In the genomic region with DNA sequence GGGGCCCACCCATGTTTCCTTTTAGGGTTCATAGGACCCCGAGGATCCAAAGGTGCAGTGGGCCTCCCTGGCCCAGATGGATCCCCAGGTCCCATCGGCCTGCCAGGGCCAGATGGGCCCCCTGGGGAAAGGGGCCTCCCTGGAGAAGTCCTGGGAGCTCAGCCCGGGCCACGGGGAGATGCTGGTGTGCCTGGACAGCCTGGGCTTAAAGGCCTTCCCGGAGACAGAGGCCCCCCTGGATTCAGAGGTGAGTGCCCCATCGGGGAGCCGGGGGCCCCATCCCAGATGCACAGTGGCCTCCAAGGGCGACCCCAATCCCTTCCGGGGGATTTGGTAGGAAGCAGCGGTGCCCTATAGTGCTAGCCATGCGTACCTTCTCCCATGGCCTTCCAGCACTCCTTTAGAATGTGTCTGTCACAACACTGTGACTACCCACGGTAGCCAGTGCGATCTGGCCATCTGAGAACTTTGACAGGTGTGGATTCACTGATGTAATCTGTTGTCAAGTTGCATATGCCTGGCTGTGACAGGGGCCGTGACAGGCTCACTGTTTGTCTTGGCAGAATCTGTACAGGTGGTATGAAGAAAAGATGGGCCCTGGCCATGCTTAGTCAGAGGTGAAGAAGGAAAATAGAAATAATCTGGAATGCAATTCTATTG, we compare ENCODE assay signal across 20 cellular contexts.
DNase-seq lines count a peak whose midpoint lies in the region; ATAC-seq and TF ChIP-seq lines count a peak whose summit lies in the region.
"Had no signal": no experiment of that assay in that cellular context is flagged by ENCODE, and none has a peak within 500 bp of the region (broad histone marks: within the 10 kb centered on the region; RNA-seq: fewer than 3 reads in every experiment).

No MANE protein-coding gene starts in this region.

- H3K27ac Mint-ChIP-seq in WTC11 (no peak overlapping the region), naive B cell (peak overlapping the region in 5 of 6 donors; percentile 31 to 100 (median 84))
- H3K27ac Mint-ChIP-seq: activated CD4-positive, alpha-beta T cell treated with anti-CD3 and anti-CD28 coated beads, Interleukin-2, amount 10 ng/mL, durations not matched to agents 24 days and 14 days; activated naive CD8-positive, alpha-beta T cell treated with anti-CD3 and anti-CD28 coated beads for 36 hours; activated T-helper 2 cell treated with anti-CD3 and anti-CD28 coated beads, Interferon-gamma antibody, Interleukin-2, Interleukin-4, amounts not matched to agents 10 μg/mL and 5 μg/mL and 100 μg/mL, durations not matched to agents 14 hours and 24 hours and 36 hours; T-helper 17 cell had no signal

- no peaks in the 10 kb centered on the region for H3K27me3 ChIP-seq in BLaER1
- H3K27me3 ChIP-seq in upper lobe of right lung = no peaks in the 10 kb centered on the region

- POLR2A ChIA-PET in WTC11 (lab: Charles Lee) = no interaction called here

- H3K4me3 Mint-ChIP-seq in WTC11 (no peak overlapping the region), naive B cell (no peak overlapping the region)
- H3K4me3 Mint-ChIP-seq: activated CD4-positive, alpha-beta T cell treated with anti-CD3 and anti-CD28 coated beads, Interleukin-2, amount 10 ng/mL, durations not matched to agents 24 days and 14 days; activated naive CD8-positive, alpha-beta T cell treated with anti-CD3 and anti-CD28 coated beads for 36 hours; CD14-positive monocyte; T-helper 17 cell had no signal

- peak overlapping the region; percentile 82 for H3K27ac ChIP-seq in BLaER1
- no peak overlapping the region for H3K27ac ChIP-seq in upper lobe of right lung
- H3K27ac ChIP-seq: dorsolateral prefrontal cortex, SK-N-MC, skin epidermis had no signal

- no peak for TF ChIP-seq CTCF in WTC11 (IDR thresholded peaks at IDR 0.05)
- TF ChIP-seq CTCF in upper lobe of right lung (IDR thresholded peaks at IDR 0.05) = no peak

- H3K36me3 Mint-ChIP-seq in WTC11 = peaks cover 46% of the 10 kb centered on the region
- H3K36me3 Mint-ChIP-seq in naive B cell = no peaks in the 10 kb centered on the region
- H3K36me3 Mint-ChIP-seq: activated naive CD8-positive, alpha-beta T cell treated with anti-CD3 and anti-CD28 coated beads for 36 hours had no signal

- H3K4me1 ChIP-seq in BLaER1 = peaks cover 96% of the 10 kb centered on the region
- no peaks in the 10 kb centered on the region for H3K4me1 ChIP-seq in upper lobe of right lung

- DNase-seq in DMS53 treated with DMSO at 0.1 percent for 48 hours (lab: John Stamatoyannopoulos, UW; ENCODE audit: unreplicated experiment) = peak; percentile 30
- no peak for DNase-seq in WTC11 (ENCODE audit: low spot score)
- DNase-seq in naive B cell = no peak
- no peak for DNase-seq in nucleus accumbens (lab: John Stamatoyannopoulos, UW)
- no peak for DNase-seq in upper lobe of right lung
- DNase-seq: activated CD4-positive, alpha-beta T cell treated with anti-CD3 and anti-CD28 coated beads, Interleukin-2, amount 10 ng/mL, durations not matched to agents 24 days and 14 days; activated naive CD8-positive, alpha-beta T cell treated with anti-CD3 and anti-CD28 coated beads for 36 hours; dorsolateral prefrontal cortex; glutamatergic neuron; NCI-H1417; NCI-H2171; NCI-H510A treated with DMSO at 0.1 percent for 48 hours; stimulated activated CD4-positive, alpha-beta T cell treated with anti-CD3 and anti-CD28 coated beads, Interleukin-1b, Interleukin-23, amount 100 ng/mL, for 48 hours; T-helper 17 cell had no signal

- peak overlapping the region; percentile 72 for H3K4me2 ChIP-seq in BLaER1

- H3K9me3 Mint-ChIP-seq in WTC11 (no peaks in the 10 kb centered on the region; the same call in 1 of the 2 replicates), naive B cell (no peaks in the 10 kb centered on the region)
- H3K9me3 Mint-ChIP-seq: activated CD4-positive, alpha-beta T cell treated with anti-CD3 and anti-CD28 coated beads, Interleukin-2, amount 10 ng/mL, durations not matched to agents 24 days and 14 days; activated naive CD8-positive, alpha-beta T cell treated with anti-CD3 and anti-CD28 coated beads for 36 hours; activated T-helper 2 cell treated with anti-CD3 and anti-CD28 coated beads, Interferon-gamma antibody, Interleukin-2, Interleukin-4, amounts not matched to agents 10 μg/mL and 5 μg/mL and 100 μg/mL, durations not matched to agents 14 hours and 24 hours and 36 hours; CD14-positive monocyte had no signal

- H3K4me1 Mint-ChIP-seq in WTC11 (peaks cover 6% of the 10 kb centered on the region), naive B cell (peaks cover 30 to 53% (median 42%) of the 10 kb centered on the region in 3 donors)
- H3K4me1 Mint-ChIP-seq: T-helper 17 cell had no signal

- peaks cover 8% of the 10 kb centered on the region; the same call in 1 of the 2 replicates for H3K9me3 ChIP-seq in BLaER1
- H3K9me3 ChIP-seq in upper lobe of right lung = no peaks in the 10 kb centered on the region

- CTCF ChIA-PET in WTC11 (lab: Charles Lee) = no interaction called here

- H4K20me1 ChIP-seq in BLaER1 = no peaks in the 10 kb centered on the region

- no peaks in the 10 kb centered on the region for H3K27me3 Mint-ChIP-seq in WTC11 (ENCODE audit: low read depth)
- H3K27me3 Mint-ChIP-seq in naive B cell = peaks cover 0 to under 1% (median 0%) of the 10 kb centered on the region in 3 donors

- ATAC-seq in WTC11 = no peak
- no peak for ATAC-seq in naive B cell (ENCODE audit: low read depth in 2 of 2)
- ATAC-seq in GM21360 (IDR thresholded peaks at IDR 0.05; ENCODE audit: unreplicated experiment) = no peak
- ATAC-seq in upper lobe of right lung = no peak
- ATAC-seq: T-helper 17 cell had no signal

- no peak overlapping the region; the same call in 1 of the 2 replicates for H3K4me3 ChIP-seq in BLaER1
- no peak overlapping the region for H3K4me3 ChIP-seq in upper lobe of right lung
- H3K4me3 ChIP-seq: dorsolateral prefrontal cortex, SK-N-MC, skin epidermis had no signal

- H3K36me3 ChIP-seq in BLaER1 (no peaks in the 10 kb centered on the region), upper lobe of right lung (peaks cover 48% of the 10 kb centered on the region)

- no peak overlapping the region for H3K9ac ChIP-seq in BLaER1

- intact Hi-C loops in upper lobe of right lung (cut with DNase I) = no loop called here

TF ChIP-seq in WTC11, 78 proteins besides CTCF, POLR2A, EP300 and RAD21:
- TF ChIP-seq GABPB1 (CRISPR knock-in tag; IDR thresholded peaks at IDR 0.05) (peak; percentile 85), CREM (CRISPR knock-in tag; IDR thresholded peaks at IDR 0.05) (no peak)
